In genomic region chr4:48594185-48594584, GRCh38 we compare ENCODE assay signal across 21 cellular contexts.
A peak's percentile ranks its signal among the peaks of the same experiment; 100 is the strongest.
DNase-seq lines count a peak whose midpoint lies in the region; ATAC-seq and TF ChIP-seq lines count a peak whose summit lies in the region.
"Had no signal": no experiment of that assay in that cellular context is flagged by ENCODE, and none has a peak within 500 bp of the region (broad histone marks: within the 10 kb centered on the region; RNA-seq: fewer than 3 reads in every experiment).

No MANE protein-coding gene starts in this region.

- no peak for TF ChIP-seq CTCF in CD4-positive, alpha-beta T cell (IDR thresholded peaks at IDR 0.05)
- TF ChIP-seq CTCF in endothelial cell (IDR thresholded peaks at IDR 0.05; ENCODE audit: unreplicated experiment) (no peak), Caco-2 (IDR thresholded peaks at IDR 0.05; ENCODE audit: insufficient read depth in 1 of 2, low read depth in 1 of 2, low read length in 1 of 2, severe bottlenecking in 1 of 2, unreplicated experiment in 1 of 2) (no peak), colonic mucosa (IDR thresholded peaks at IDR 0.05) (no peak), coronary artery (IDR thresholded peaks at IDR 0.05) (no peak)

- H3K9me3 ChIP-seq in CD4-positive, alpha-beta T cell (ENCODE audit: control insufficient read depth, low read length), result no peaks in the 10 kb centered on the region
- no peaks in the 10 kb centered on the region for H3K9me3 ChIP-seq in HUES64 (ENCODE audit: insufficient read depth, low read depth, low read length)
- H3K9me3 ChIP-seq in Caco-2, result no peaks in the 10 kb centered on the region
- no peaks in the 10 kb centered on the region for H3K9me3 ChIP-seq in colonic mucosa
- H3K9me3 ChIP-seq: SJSA1, uterus had no signal

- DNase-seq in CD4-positive, alpha-beta T cell, result no peak
- DNase-seq in endothelial cell (ENCODE audit: low spot score) (peak; percentile 42), lung microvascular endothelial cell (ENCODE audit: low read depth in 2 of 2) (peak; percentile 73 to 88), Caco-2 (no peak), colonic mucosa (no peak), NCI-H526 (lab: John Stamatoyannopoulos, UW) (no peak), coronary artery (ENCODE audit: low spot score) (no peak)
- DNase-seq: activated CD8-positive, alpha-beta memory T cell treated with anti-CD3 and anti-CD28 coated beads, Interleukin-2, amount 10 ng/mL, durations not matched to agents 7 days and 5 days; activated effector memory CD4-positive, alpha-beta T cell treated with anti-CD3 and anti-CD28 coated beads, Interleukin-2, amount 50 U/mL, for 16 hours; central memory CD4-positive, alpha-beta T cell; COR-L47; EL; foreskin fibroblast; NCI-H1048; NCI-H2081; NCI-H510A treated with DMSO at 0.1 percent for 48 hours; T-helper 9 cell had no signal

- intact Hi-C loops in CD4-positive, alpha-beta T cell (cut with DNase I, micrococcal nuclease), result no loop called here
- intact Hi-C loops in Caco-2 (cut with micrococcal nuclease; ENCODE audit: unreplicated experiment), result no loop called here
- intact Hi-C loops in colonic mucosa (cut with DNase I), result no loop called here

- BruUV-seq in Caco-2 (replicated peaks; lab: Mats Ljungman, UMichigan), result no TSS peak

- H3K27ac ChIP-seq in CD4-positive, alpha-beta T cell (ENCODE audit: low read depth, low read length), result no peak overlapping the region
- H3K27ac ChIP-seq in HUES64 (ENCODE audit: low read depth, low read length) (no peak overlapping the region), colonic mucosa (no peak overlapping the region), coronary artery (no peak overlapping the region)
- H3K27ac ChIP-seq: KMS-11, SJSA1, uterus had no signal

- H3K27ac Mint-ChIP-seq in CD4-positive, alpha-beta T cell, result peak overlapping the region; percentile 34
- H3K27ac Mint-ChIP-seq in endothelial cell (ENCODE audit: unreplicated experiment) (peak overlapping the region; percentile 98), Caco-2 (ENCODE audit: unreplicated experiment) (no peak overlapping the region)
- H3K27ac Mint-ChIP-seq: activated CD8-positive, alpha-beta memory T cell treated with anti-CD3 and anti-CD28 coated beads, Interleukin-2, amount 10 ng/mL, durations not matched to agents 7 days and 5 days had no signal

- H3K27me3 ChIP-seq in CD4-positive, alpha-beta T cell (ENCODE audit: control insufficient read depth, insufficient read depth, low read length), result no peaks in the 10 kb centered on the region
- no peaks in the 10 kb centered on the region for H3K27me3 ChIP-seq in HUES64 (ENCODE audit: insufficient read depth, low read length)
- no peaks in the 10 kb centered on the region for H3K27me3 ChIP-seq in Caco-2 (replicated peaks; ENCODE audit: control insufficient read depth, insufficient read depth, low read length)
- H3K27me3 ChIP-seq in colonic mucosa, result no peaks in the 10 kb centered on the region
- H3K27me3 ChIP-seq: SJSA1, uterus had no signal

- H3K4me1 ChIP-seq in HUES64 (ENCODE audit: insufficient read depth, low read length) (peaks cover 17% of the 10 kb centered on the region), Caco-2 (no peaks in the 10 kb centered on the region), colonic mucosa (peaks cover 4% of the 10 kb centered on the region)
- H3K4me1 ChIP-seq: SJSA1, uterus had no signal

- peaks cover 69% of the 10 kb centered on the region for H3K36me3 Mint-ChIP-seq in CD4-positive, alpha-beta T cell (ENCODE audit: low read depth)
- H3K36me3 Mint-ChIP-seq in endothelial cell (ENCODE audit: low read depth, unreplicated experiment) (peaks cover 15% of the 10 kb centered on the region), Caco-2 (ENCODE audit: insufficient read depth, unreplicated experiment) (peaks cover under 1% of the 10 kb centered on the region)

- CTCF ChIA-PET in CD4-positive, alpha-beta T cell (lab: Charles Lee), result interaction anchor here (0.6 to 1.5 kb wide), 2 partner anchors 15 to 1078 kb away, joined by 3 read pairs; no protein-coding TSS in a partner anchor
- CTCF ChIA-PET in Caco-2 (lab: Charles Lee), result no interaction called here

- H3K4me1 Mint-ChIP-seq in CD4-positive, alpha-beta T cell (ENCODE audit: low read depth), result no peaks in the 10 kb centered on the region
- H3K4me1 Mint-ChIP-seq in endothelial cell (ENCODE audit: unreplicated experiment) (peaks cover 56% of the 10 kb centered on the region), Caco-2 (ENCODE audit: low read depth, unreplicated experiment) (no peaks in the 10 kb centered on the region)

- WGBS in HUES64, result 13% methylated on average over 1 of the region's 1 CpG

- H3K9me3 Mint-ChIP-seq in CD4-positive, alpha-beta T cell, result no peaks in the 10 kb centered on the region
- H3K9me3 Mint-ChIP-seq in endothelial cell (ENCODE audit: unreplicated experiment) (no peaks in the 10 kb centered on the region), Caco-2 (ENCODE audit: unreplicated experiment) (no peaks in the 10 kb centered on the region)

- POLR2A ChIA-PET in CD4-positive, alpha-beta T cell (lab: Charles Lee), result no interaction called here
- POLR2A ChIA-PET in Caco-2 (lab: Charles Lee), result no interaction called here

- H3K36me3 ChIP-seq in HUES64 (ENCODE audit: insufficient read depth, low read length), result peaks cover 37% of the 10 kb centered on the region
- H3K36me3 ChIP-seq in Caco-2 (ENCODE audit: control insufficient read depth, insufficient read depth, low read length), result no peaks in the 10 kb centered on the region
- peaks cover 4% of the 10 kb centered on the region for H3K36me3 ChIP-seq in colonic mucosa
- H3K36me3 ChIP-seq: uterus had no signal

- H3K9ac ChIP-seq in HUES64 (ENCODE audit: low read depth, low read length) (no peak overlapping the region), colonic mucosa (ENCODE audit: low read depth in 2 of 2, low read length in 2 of 2) (no peak overlapping the region)
- H3K9ac ChIP-seq: KMS-11 had no signal

- H3K4me3 ChIP-seq in HUES64 (ENCODE audit: low read length), result 0 out of 2 replicates have a peak overlapping the region, but pooled peaks have one; percentile 16
- no peak overlapping the region for H3K4me3 ChIP-seq in Caco-2 (ENCODE audit: low read depth, low read length)
- no peak overlapping the region for H3K4me3 ChIP-seq in colonic mucosa
- H3K4me3 ChIP-seq in coronary artery, result no peak overlapping the region
- H3K4me3 ChIP-seq: SJSA1, uterus had no signal

- ATAC-seq in CD4-positive, alpha-beta T cell (ENCODE audit: poor library complexity), result no peak
- ATAC-seq: activated CD8-positive, alpha-beta memory T cell treated with anti-CD3 and anti-CD28 coated beads, Interleukin-2, amount 10 ng/mL, durations not matched to agents 7 days and 5 days had no signal

- H3K27me3 Mint-ChIP-seq in CD4-positive, alpha-beta T cell, result no peaks in the 10 kb centered on the region
- H3K27me3 Mint-ChIP-seq in endothelial cell (ENCODE audit: unreplicated experiment), result peaks cover 1% of the 10 kb centered on the region
- no peaks in the 10 kb centered on the region for H3K27me3 Mint-ChIP-seq in Caco-2 (ENCODE audit: insufficient read depth, unreplicated experiment)
- H3K27me3 Mint-ChIP-seq: activated CD8-positive, alpha-beta memory T cell treated with anti-CD3 and anti-CD28 coated beads, Interleukin-2, amount 10 ng/mL, durations not matched to agents 7 days and 5 days had no signal

- no peak overlapping the region for H3K4me3 Mint-ChIP-seq in CD4-positive, alpha-beta T cell
- H3K4me3 Mint-ChIP-seq in endothelial cell (ENCODE audit: unreplicated experiment) (peak overlapping the region; percentile 79), Caco-2 (ENCODE audit: unreplicated experiment) (no peak overlapping the region)
- H3K4me3 Mint-ChIP-seq: activated CD8-positive, alpha-beta memory T cell treated with anti-CD3 and anti-CD28 coated beads, Interleukin-2, amount 10 ng/mL, durations not matched to agents 7 days and 5 days had no signal

Comparison
In these comparisons a context has a peak if more than half of its experiments do, and no peak if none do; other contexts are left out.
1. DNase-seq: peak in endothelial cell (single experiment) and lung microvascular endothelial cell (2 of 2); none in CD4-positive, alpha-beta T cell (0 of 10), Caco-2 (0 of 2), colonic mucosa (single experiment), NCI-H526 (0 of 2) and coronary artery (single experiment).